In the genomic region with DNA sequence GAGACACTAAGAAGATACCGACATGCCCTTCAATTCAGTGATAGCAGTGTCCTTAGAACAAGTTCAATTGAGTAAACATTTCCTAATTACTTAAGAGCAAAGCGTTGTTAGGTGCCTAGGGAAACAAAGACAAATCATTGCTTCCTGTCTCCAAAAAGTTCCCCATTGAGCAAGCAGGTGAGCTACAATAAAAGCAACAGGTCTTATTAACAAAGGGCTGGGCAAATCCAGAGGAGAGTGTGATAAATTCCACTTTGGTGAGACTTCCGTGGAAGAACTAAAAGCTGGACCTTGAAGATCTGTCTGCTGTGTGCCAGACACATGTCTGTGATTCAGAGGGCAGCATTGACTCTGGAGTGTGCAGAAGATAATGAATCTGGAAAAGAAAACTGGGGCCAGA, we compare ENCODE assay signal across 10 cellular contexts. TPM values are rescaled to one million over a fixed set of nuclear protein-coding genes. Genes with fewer than 3 reads are reported as not detected.
A peak's percentile ranks its signal among the peaks of the same experiment; 100 is the strongest.
DNase-seq lines count a peak whose midpoint lies in the region; ATAC-seq and TF ChIP-seq lines count a peak whose summit lies in the region.
"Had no signal": no experiment of that assay in that cellular context is flagged by ENCODE, and none has a peak within 500 bp of the region (broad histone marks: within the 10 kb centered on the region; RNA-seq: fewer than 3 reads in every experiment).

No MANE protein-coding gene starts in this region.

- no peaks in the 10 kb centered on the region for H3K36me3 Mint-ChIP-seq in activated naive CD8-positive, alpha-beta T cell treated with anti-CD3 and anti-CD28 coated beads, Interleukin-2, amount 10 ng/mL, durations not matched to agents 7 days and 5 days
- peaks cover 0 to 7% of the 10 kb centered on the region in 2 donors for H3K36me3 Mint-ChIP-seq in naive B cell

- peak overlapping the region; percentile 56 for H3K4me3 Mint-ChIP-seq in activated naive CD8-positive, alpha-beta T cell treated with anti-CD3 and anti-CD28 coated beads, Interleukin-2, amount 10 ng/mL, durations not matched to agents 7 days and 5 days
- peak overlapping the region in 7 of 8 donors; percentile 34 to 90 (median 84) for H3K4me3 Mint-ChIP-seq in naive B cell

- H3K27ac Mint-ChIP-seq in activated naive CD8-positive, alpha-beta T cell treated with anti-CD3 and anti-CD28 coated beads, Interleukin-2, amount 10 ng/mL, durations not matched to agents 7 days and 5 days = peak overlapping the region; percentile 60
- peak overlapping the region in 5 of 6 donors; percentile 18 to 82 (median 45) for H3K27ac Mint-ChIP-seq in naive B cell

- TF ChIP-seq CTCF in NB4 (IDR thresholded peaks at IDR 0.05; ENCODE audit: low read depth, low read length) = no peak

- ATAC-seq in activated naive CD8-positive, alpha-beta T cell treated with anti-CD3 and anti-CD28 coated beads, Interleukin-2, amount 10 ng/mL, durations not matched to agents 7 days and 5 days (ENCODE audit: low read depth) = no peak
- ATAC-seq in naive B cell (ENCODE audit: low read depth in 2 of 2) (no peak), GM18870 (IDR thresholded peaks at IDR 0.05; ENCODE audit: unreplicated experiment) (no peak)
- ATAC-seq in activated CD4-positive, CD25-positive, alpha-beta regulatory T cell treated with anti-CD3 and anti-CD28 coated beads, Interleukin-2, amount 50 U/mL, for 24 hours = no peak

- H3K9me3 Mint-ChIP-seq in activated naive CD8-positive, alpha-beta T cell treated with anti-CD3 and anti-CD28 coated beads, Interleukin-2, amount 10 ng/mL, durations not matched to agents 7 days and 5 days = no peaks in the 10 kb centered on the region
- H3K9me3 Mint-ChIP-seq in naive B cell = no peaks in the 10 kb centered on the region

- peaks cover 2% of the 10 kb centered on the region for H3K27me3 Mint-ChIP-seq in activated naive CD8-positive, alpha-beta T cell treated with anti-CD3 and anti-CD28 coated beads, Interleukin-2, amount 10 ng/mL, durations not matched to agents 7 days and 5 days
- no peaks in the 10 kb centered on the region for H3K27me3 Mint-ChIP-seq in naive B cell

- H3K4me3 ChIP-seq in NB4 (ENCODE audit: low read depth, low read length) = peak overlapping the region; percentile 70
- H3K4me3 ChIP-seq: ovary had no signal

- peaks cover 8% of the 10 kb centered on the region for H3K4me1 Mint-ChIP-seq in activated naive CD8-positive, alpha-beta T cell treated with anti-CD3 and anti-CD28 coated beads, Interleukin-2, amount 10 ng/mL, durations not matched to agents 7 days and 5 days
- H3K4me1 Mint-ChIP-seq in naive B cell = peaks cover 12 to 25% (median 24%) of the 10 kb centered on the region in 3 donors

- DNase-seq in EL (peak; percentile 14), NB4 (ENCODE audit: low read depth) (peak; percentile 43), naive B cell (no peak), dedifferentiated amniotic fluid mesenchymal stem cell (ENCODE audit: extremely low spot score) (no peak)
- DNase-seq in activated naive CD8-positive, alpha-beta T cell treated with anti-CD3 and anti-CD28 coated beads, Interleukin-2, amount 10 ng/mL, durations not matched to agents 7 days and 5 days = no peak
- DNase-seq in activated CD8-positive, alpha-beta memory T cell treated with anti-CD3 and anti-CD28 coated beads, Interleukin-2, amount 50 U/mL, for 4 hours = no peak
- DNase-seq: MM.1S, ovary had no signal

- no peak for TF ChIP-seq POLR2A in NB4 (IDR thresholded peaks at IDR 0.05; ENCODE audit: extremely low read depth, insufficient read length)

- POLR2A ChIA-PET in activated naive CD8-positive, alpha-beta T cell treated with anti-CD3 and anti-CD28 coated beads, Interleukin-2, amount 10 ng/mL, durations not matched to agents 7 days and 5 days (lab: Charles Lee) = interaction anchor here (1.0 to 1.8 kb wide), 2 partner anchors 16 to 190 kb away, joined by 3 to 7 read pairs; no protein-coding TSS in a partner anchor

RNA-seq across cellular contexts. Expression of a gene that starts 1.9 kb away (rescaled TPM):
- total RNA-seq in activated naive CD8-positive, alpha-beta T cell treated with anti-CD3 and anti-CD28 coated beads, Interleukin-2, amount 10 ng/mL, durations not matched to agents 7 days and 5 days = 100 to 1,000 TPM; 104 to 110 TPM
- polyA plus RNA-seq in naive B cell (ENCODE audit: low read depth in 6 of 6) = 10 to 100 TPM; 35.7 to 47.9 (median 38.8) TPM

RNA-seq across cellular contexts. Expression of a gene that starts 47.4 kb away (rescaled TPM):
- 10 to 100 TPM; 13.5 to 13.9 TPM for total RNA-seq in activated naive CD8-positive, alpha-beta T cell treated with anti-CD3 and anti-CD28 coated beads, Interleukin-2, amount 10 ng/mL, durations not matched to agents 7 days and 5 days
- polyA plus RNA-seq in naive B cell (ENCODE audit: low read depth in 6 of 6) = 10 to 100 TPM; 22.2 to 49.8 (median 34.8) TPM

Comparison
In these comparisons a context has a peak if more than half of its experiments do, and no peak if none do; other contexts are left out.
1. DNase-seq: peak in EL (single experiment) and NB4 (single experiment); none in activated naive CD8-positive, alpha-beta T cell treated with anti-CD3 and anti-CD28 coated beads, Interleukin-2, amount 10 ng/mL, durations not matched to agents 7 days and 5 days (single experiment), naive B cell (single experiment), dedifferentiated amniotic fluid mesenchymal stem cell (single experiment) and activated CD8-positive, alpha-beta memory T cell treated with anti-CD3 and anti-CD28 coated beads, Interleukin-2, amount 50 U/mL, for 4 hours (single experiment).